8 cellular contexts compared by ENCODE assay signal in genomic region chr10:15141136-15142067, GRCh38. TPM values are rescaled to one million over a fixed set of nuclear protein-coding genes. Genes with fewer than 3 reads are reported as not detected.
DNase-seq lines count a peak whose midpoint lies in the region; ATAC-seq lines count a peak whose summit lies in the region.

No MANE protein-coding gene starts in this region.

- no peaks in the 10 kb centered on the region for H3K9me3 ChIP-seq in CD8-positive, alpha-beta memory T cell (ENCODE audit: low read length)

- no peak for DNase-seq in CD8-positive, alpha-beta memory T cell
- DNase-seq in superior temporal gyrus (ENCODE audit: extremely low spot score), result peak; percentile 50
- no peak for DNase-seq in left colon
- DNase-seq in DMS79 treated with DMSO at 0.1 percent for 48 hours (lab: John Stamatoyannopoulos, UW), result no peak
- no peak for DNase-seq in NCI-H2227 treated with DMSO at 0.1 percent for 48 hours (lab: John Stamatoyannopoulos, UW)

- no peaks in the 10 kb centered on the region for H3K9me3 Mint-ChIP-seq in CD8-positive, alpha-beta memory T cell

- H3K4me1 Mint-ChIP-seq in CD8-positive, alpha-beta memory T cell, result peaks cover 31 to 53% (median 50%) of the 10 kb centered on the region in 3 donors

- H3K36me3 ChIP-seq in CD8-positive, alpha-beta memory T cell (ENCODE audit: insufficient read depth, low read length), result peaks cover 8% of the 10 kb centered on the region

- intact Hi-C loops in left colon (cut with DNase I, micrococcal nuclease), result no loop called here

- ATAC-seq in GM19455 (IDR thresholded peaks at IDR 0.05; ENCODE audit: unreplicated experiment), result peak; percentile 74
- peak; percentile 90 for ATAC-seq in HG03460 (IDR thresholded peaks at IDR 0.05; ENCODE audit: unreplicated experiment)
- no peak for ATAC-seq in left colon

- H3K27me3 ChIP-seq in CD8-positive, alpha-beta memory T cell (ENCODE audit: insufficient read depth, low read length, poor library complexity, severe bottlenecking), result no peaks in the 10 kb centered on the region

- CTCF ChIA-PET in CD8-positive, alpha-beta memory T cell (lab: Charles Lee), result no interaction called here

- H3K4me1 ChIP-seq in CD8-positive, alpha-beta memory T cell (ENCODE audit: insufficient read depth, low read length), result peaks cover 24% of the 10 kb centered on the region

- POLR2A ChIA-PET in CD8-positive, alpha-beta memory T cell (lab: Charles Lee), result no interaction called here

- peak overlapping the region in 3 of 7 donors; percentile 24 to 38 (median 29) for H3K4me3 Mint-ChIP-seq in CD8-positive, alpha-beta memory T cell

- peaks cover 0 to 51% (median 15%) of the 10 kb centered on the region in 3 donors for H3K36me3 Mint-ChIP-seq in CD8-positive, alpha-beta memory T cell

- no peak overlapping the region for H3K4me3 ChIP-seq in CD8-positive, alpha-beta memory T cell (ENCODE audit: low read length)

- no peak overlapping the region for H3K27ac ChIP-seq in CD8-positive, alpha-beta memory T cell (ENCODE audit: low read depth, low read length)
- peak overlapping the region; percentile 44 for H3K27ac ChIP-seq in angular gyrus (ENCODE audit: low read depth, low read length)

- H3K27ac Mint-ChIP-seq in CD8-positive, alpha-beta memory T cell, result peak overlapping the region in 7 of 8 donors; percentile 17 to 87 (median 39)

- peaks cover 0 to 2% of the 10 kb centered on the region in 2 donors for H3K27me3 Mint-ChIP-seq in CD8-positive, alpha-beta memory T cell

RNA-seq across cellular contexts. Expression of gene NMT2, which starts 27.1 kb away (rescaled TPM):
- total RNA-seq in CD8-positive, alpha-beta memory T cell, result 10 to 100 TPM; 16.1 to 16.8 TPM
- polyA plus RNA-seq in CD8-positive, alpha-beta memory T cell, result 36.6 TPM
- 10 to 100 TPM; 19.1 to 21.3 TPM for total RNA-seq in left colon

RNA-seq across cellular contexts. Expression of gene RPP38, which starts 44.2 kb away (rescaled TPM):
- total RNA-seq in CD8-positive, alpha-beta memory T cell, result 10 to 100 TPM; 21.3 to 21.7 TPM
- polyA plus RNA-seq in CD8-positive, alpha-beta memory T cell, result 27.3 TPM
- 10 to 100 TPM; 15.4 to 17.6 TPM for total RNA-seq in left colon

RNA-seq across cellular contexts. Expression of gene ACBD7, which starts 52.8 kb away (rescaled TPM):
- 1 to 10 TPM in 1 of 2 experiments, under 1 TPM in 1; 0.80 to 1.2 TPM for total RNA-seq in CD8-positive, alpha-beta memory T cell
- not detected for polyA plus RNA-seq in CD8-positive, alpha-beta memory T cell
- under 1 TPM; 0.25 to 0.61 TPM for total RNA-seq in left colon
